22 cellular contexts compared by ENCODE assay signal in the genomic region with DNA sequence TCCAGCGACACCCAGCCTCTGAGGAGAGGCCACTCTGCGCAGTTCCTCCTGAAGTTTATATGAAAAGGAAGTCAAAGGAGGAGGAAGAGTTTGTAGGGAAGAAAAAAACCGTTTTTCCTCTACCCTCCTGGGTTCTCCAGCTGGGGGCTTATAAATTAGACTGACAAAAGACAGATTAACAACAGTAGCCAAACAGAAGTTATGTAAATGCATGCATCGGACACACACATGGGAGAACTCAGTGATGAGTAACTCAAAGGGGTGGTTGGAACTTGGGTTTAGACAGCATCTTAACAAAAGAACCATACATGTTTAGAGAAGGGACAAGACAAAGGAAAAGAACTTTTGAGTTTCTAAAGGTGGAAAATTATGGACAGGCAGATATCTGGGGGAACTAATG.
A peak's percentile ranks its signal among the peaks of the same experiment; 100 is the strongest.
DNase-seq lines count a peak whose midpoint lies in the region; ATAC-seq, FAIRE-seq and TF ChIP-seq lines count a peak whose summit lies in the region.
"Had no signal": no experiment of that assay in that cellular context is flagged by ENCODE, and none has a peak within 500 bp of the region (broad histone marks: within the 10 kb centered on the region; RNA-seq: fewer than 3 reads in every experiment).

No MANE protein-coding gene starts in this region.

- peaks cover 20% of the 10 kb centered on the region; the same call in 1 of the 2 replicates for H3K36me3 ChIP-seq in GM23338 (ENCODE audit: insufficient read depth)
- 0 out of 2 replicates have a peak, but pooled peaks cover 3% of the 10 kb centered on the region for H3K36me3 ChIP-seq in HUES48 (ENCODE audit: control insufficient read depth, insufficient read depth, low read length)
- peaks cover 0 to 29% (median 5%) of the 10 kb centered on the region in 4 experiments; a peak in 3 of 8 replicates for H3K36me3 ChIP-seq in H1 (ENCODE audit: control insufficient read depth in 2 of 4, insufficient read depth in 4 of 4, low read length in 3 of 4)
- H3K36me3 ChIP-seq in iPS-20b (ENCODE audit: insufficient read depth, low read depth, low read length) = peaks cover 11% of the 10 kb centered on the region; the same call in 1 of the 2 replicates
- H3K36me3 ChIP-seq in CD4-positive, alpha-beta memory T cell (ENCODE audit: insufficient read depth, low read length) = no peaks in the 10 kb centered on the region
- H3K36me3 ChIP-seq: BLaER1 had no signal

- TF ChIP-seq EP300 in H1 (IDR thresholded peaks at IDR 0.05; ENCODE audit: borderline replicate concordance in 1 of 2, low read depth in 2 of 2, low read length in 2 of 2) = no peak

- no peaks in the 10 kb centered on the region for H3F3A ChIP-seq in GM23338 (replicated peaks; ENCODE audit: low read depth)

- H3K9me3 ChIP-seq in HUES48 (ENCODE audit: control insufficient read depth, insufficient read depth, low read length) = peaks cover 54% of the 10 kb centered on the region
- H3K9me3 ChIP-seq in H1 (ENCODE audit: insufficient read depth in 2 of 2, low read depth in 1 of 2, low read length in 1 of 2) = peaks cover 47 to 54% of the 10 kb centered on the region in 2 experiments
- peaks cover 42% of the 10 kb centered on the region for H3K9me3 ChIP-seq in iPS-20b (ENCODE audit: insufficient read depth, low read depth, low read length)
- no peaks in the 10 kb centered on the region for H3K9me3 ChIP-seq in CD4-positive, alpha-beta memory T cell (ENCODE audit: control insufficient read depth in 1 of 2, low read length in 2 of 2)

- DNase-seq in GM23338 (ENCODE audit: low spot score) = peak; percentile 53
- no peak for DNase-seq in H1 (ENCODE audit: low read depth in 1 of 2, low spot score in 2 of 2)
- no peak for DNase-seq in DMS 273 (lab: John Stamatoyannopoulos, UW; ENCODE audit: unreplicated experiment)
- no peak for DNase-seq in dorsolateral prefrontal cortex
- DNase-seq in CD4-positive, alpha-beta memory T cell = no peak
- DNase-seq: CD4-positive, CD25-positive, alpha-beta regulatory T cell; CD8-positive, alpha-beta memory T cell; DMS53; DMS79 treated with DMSO at 0.1 percent for 48 hours; GF-D8; HCEC 1CT had no signal

- no peak for TF ChIP-seq RAD21 in H1 (IDR thresholded peaks at IDR 0.05 in 1 of 2, conservative IDR thresholded peaks at IDR 0.05 in 1 of 2; ENCODE audit: low read depth in 2 of 2, low read length in 2 of 2)

- no peak overlapping the region for H3K9ac ChIP-seq in HUES48 (ENCODE audit: low read depth, low read length)
- no peak overlapping the region for H3K9ac ChIP-seq in H1 (replicated peaks in 1 of 4; ENCODE audit: extremely low read depth in 1 of 4, low read depth in 3 of 4, low read length in 3 of 4)
- peak overlapping the region; percentile 3; the same call in 1 of the 2 replicates for H3K9ac ChIP-seq in iPS-20b (ENCODE audit: low read depth, low read length)
- H3K9ac ChIP-seq: BLaER1 had no signal

- H2BK20ac ChIP-seq in H1 (ENCODE audit: low read length) = no peak overlapping the region

- H3K4me2 ChIP-seq in GM23338 (no peak overlapping the region), H1 (ENCODE audit: insufficient read depth in 1 of 2, low read depth in 2 of 2, low read length in 2 of 2) (no peak overlapping the region)
- H3K4me2 ChIP-seq: BLaER1 had no signal

- H3K14ac ChIP-seq in H1 (ENCODE audit: insufficient read length) = no peak overlapping the region

- H2AFZ ChIP-seq in GM23338 (no peak overlapping the region), H1 (ENCODE audit: low read length) (no peak overlapping the region)

- H3K4me1 Mint-ChIP-seq in GM23338 = peaks cover 15% of the 10 kb centered on the region
- no peaks in the 10 kb centered on the region for H3K4me1 Mint-ChIP-seq in CD4-positive, alpha-beta memory T cell
- H3K4me1 Mint-ChIP-seq: B cell; CD4-positive, CD25-positive, alpha-beta regulatory T cell; CD8-positive, alpha-beta memory T cell had no signal

- POLR2A ChIA-PET in H1 (lab: Charles Lee; ENCODE audit: partially characterized antibody) = no interaction called here
- POLR2A ChIA-PET in CD4-positive, alpha-beta memory T cell (lab: Charles Lee; ENCODE audit: partially characterized antibody) = no interaction called here

- peaks cover 4% of the 10 kb centered on the region for H3K27me3 Mint-ChIP-seq in GM23338 (ENCODE audit: insufficient read depth, low read depth, poor library complexity)
- H3K27me3 Mint-ChIP-seq in CD4-positive, alpha-beta memory T cell = peaks cover 5 to 10% of the 10 kb centered on the region in 2 donors
- H3K27me3 Mint-ChIP-seq: B cell had no signal

- TF ChIP-seq CTCF in GM23338 (conservative IDR thresholded peaks at IDR 0.05; ENCODE audit: low read depth in 2 of 2) = no peak
- TF ChIP-seq CTCF in H1 (IDR thresholded peaks at IDR 0.05; ENCODE audit: control extremely low read depth in 1 of 3, insufficient read depth in 1 of 3, low read depth in 1 of 3, low read length in 3 of 3) = no peak
- no peak for TF ChIP-seq CTCF in dorsolateral prefrontal cortex (IDR thresholded peaks at IDR 0.05 in 54 of 56, conservative IDR thresholded peaks at IDR 0.05 in 2 of 56; ENCODE audit: low read depth in 1 of 56, partially characterized antibody in 56 of 56)

- H3K23me2 ChIP-seq in H1 (ENCODE audit: low read depth, low read length) = no peaks in the 10 kb centered on the region

- H4K20me1 ChIP-seq in GM23338 (replicated peaks; ENCODE audit: insufficient read depth) (no peaks in the 10 kb centered on the region), H1 (replicated peaks in 1 of 2; ENCODE audit: control insufficient read depth in 1 of 2, insufficient read depth in 2 of 2, low read length in 2 of 2) (no peaks in the 10 kb centered on the region)
- H4K20me1 ChIP-seq: BLaER1 had no signal

- no peaks in the 10 kb centered on the region for H3K79me1 ChIP-seq in H1 (ENCODE audit: low read depth, low read length)

- H2BK120ac ChIP-seq in H1 (replicated peaks; ENCODE audit: low read depth, low read length) = no peak overlapping the region

- no peak overlapping the region for H3K18ac ChIP-seq in H1 (ENCODE audit: extremely low read depth, low read length)

- no peak overlapping the region for H3K4me3 Mint-ChIP-seq in GM23338
- H3K4me3 Mint-ChIP-seq in CD4-positive, alpha-beta memory T cell = no peak overlapping the region
- H3K4me3 Mint-ChIP-seq: B cell; CD4-positive, CD25-positive, alpha-beta regulatory T cell; CD8-positive, alpha-beta memory T cell had no signal

- FAIRE-seq in H1 (lab: Jason Lieb, UNC) = no peak
- FAIRE-seq: A204.1, D721Med, GM12891, GM19239 had no signal

- H3K9me2 ChIP-seq in GM23338 (ENCODE audit: insufficient read depth) = peaks cover 8% of the 10 kb centered on the region

- H3K56ac ChIP-seq in H1 (replicated peaks; ENCODE audit: insufficient read length, low read depth, low read length) = no peak overlapping the region

- H3K79me2 ChIP-seq in GM23338 (replicated peaks; ENCODE audit: insufficient read depth) = no peaks in the 10 kb centered on the region
- no peaks in the 10 kb centered on the region for H3K79me2 ChIP-seq in H1 (ENCODE audit: control insufficient read depth in 1 of 2, insufficient read depth in 2 of 2, low read length in 2 of 2)

- H3K27ac Mint-ChIP-seq in GM23338 = no peak overlapping the region
- no peak overlapping the region for H3K27ac Mint-ChIP-seq in CD4-positive, alpha-beta memory T cell
- H3K27ac Mint-ChIP-seq: B cell; CD4-positive, CD25-positive, alpha-beta regulatory T cell; CD8-positive, alpha-beta memory T cell had no signal

- peaks cover 56% of the 10 kb centered on the region for H3K36me3 Mint-ChIP-seq in GM23338 (ENCODE audit: low read depth)
- H3K36me3 Mint-ChIP-seq in CD4-positive, alpha-beta memory T cell = peaks cover 0 to 4% of the 10 kb centered on the region in 2 donors
- H3K36me3 Mint-ChIP-seq: CD4-positive, CD25-positive, alpha-beta regulatory T cell had no signal

- no peak overlapping the region for H4K5ac ChIP-seq in H1 (ENCODE audit: insufficient read length, low read depth, low read length)

- CTCF ChIA-PET in H1 (lab: Charles Lee; ENCODE audit: partially characterized antibody) = interaction anchor here (1.3 kb wide), 1 partner anchor 31 kb away, joined by 5 read pairs; no protein-coding TSS in a partner anchor
- CTCF ChIA-PET in CD4-positive, alpha-beta memory T cell (lab: Charles Lee; ENCODE audit: partially characterized antibody) = no interaction called here

- H2AK5ac ChIP-seq in H1 (ENCODE audit: low read depth, low read length) = no peak overlapping the region

- ATAC-seq in GM23338 (peak; percentile 67), GM19397 (IDR thresholded peaks at IDR 0.05; ENCODE audit: unreplicated experiment) (no peak)

- H3K4me1 ChIP-seq in GM23338 (ENCODE audit: insufficient read depth) = peaks cover 5% of the 10 kb centered on the region
- H3K4me1 ChIP-seq in HUES48 (ENCODE audit: control insufficient read depth, insufficient read depth, low read length) = no peaks in the 10 kb centered on the region; the same call in 1 of the 2 replicates
- H3K4me1 ChIP-seq in H1 (replicated peaks in 1 of 4; ENCODE audit: control insufficient read depth in 3 of 4, insufficient read depth in 4 of 4, low read length in 3 of 4) = no peaks in the 10 kb centered on the region
- peaks cover 3% of the 10 kb centered on the region; the same call in 1 of the 2 replicates for H3K4me1 ChIP-seq in iPS-20b (ENCODE audit: insufficient read depth, low read length)
- H3K4me1 ChIP-seq in CD4-positive, alpha-beta memory T cell (ENCODE audit: insufficient read depth, low read length) = no peaks in the 10 kb centered on the region
- H3K4me1 ChIP-seq: BLaER1 had no signal

- H4K8ac ChIP-seq in H1 (ENCODE audit: extremely low read depth, insufficient read depth, low read length) = no peak overlapping the region

- H3K27ac ChIP-seq in GM23338 (ENCODE audit: low read depth) (peak overlapping the region; percentile 37), HUES48 (ENCODE audit: low read depth, low read length) (peak overlapping the region; percentile 80), H1 (ENCODE audit: low read depth, low read length) (no peak overlapping the region), iPS-20b (ENCODE audit: low read length) (no peak overlapping the region), dorsolateral prefrontal cortex (no peak overlapping the region)
- no peak overlapping the region for H3K27ac ChIP-seq in CD4-positive, alpha-beta memory T cell (ENCODE audit: low read depth, low read length)
- H3K27ac ChIP-seq: 22Rv1, BLaER1, C4-2B had no signal

- no peak overlapping the region for H3K23ac ChIP-seq in H1 (ENCODE audit: insufficient read length)

- H3K27me3 ChIP-seq in GM23338 (ENCODE audit: insufficient read depth) (no peaks in the 10 kb centered on the region), HUES48 (ENCODE audit: control insufficient read depth, insufficient read depth, low read length) (no peaks in the 10 kb centered on the region), H1 (replicated peaks in 1 of 4; ENCODE audit: control insufficient read depth in 3 of 4, extremely low read depth in 1 of 4, insufficient read depth in 3 of 4, low read length in 3 of 4) (no peaks in the 10 kb centered on the region; a peak in 1 of 7 replicates), iPS-20b (ENCODE audit: insufficient read depth, low read length) (no peaks in the 10 kb centered on the region), dorsolateral prefrontal cortex (peaks cover 0 to 4% (median 0%) of the 10 kb centered on the region in 45 donors)
- H3K27me3 ChIP-seq in CD4-positive, alpha-beta memory T cell (ENCODE audit: insufficient read depth, low read length) = no peaks in the 10 kb centered on the region
- H3K27me3 ChIP-seq: BLaER1 had no signal

- H3K4me3 ChIP-seq in GM23338 (no peak overlapping the region), HUES48 (ENCODE audit: low read depth, low read length) (no peak overlapping the region; the same call in 1 of the 2 replicates), H1 (ENCODE audit: extremely low read depth in 1 of 4, insufficient read depth in 2 of 4, low read depth in 3 of 4, low read length in 4 of 4) (peak overlapping the region in 1 of 4 experiments; percentile 23; a peak in 1 of 8 replicates), iPS-20b (ENCODE audit: low read length) (peak overlapping the region; percentile 22; the same call in 1 of the 2 replicates), dorsolateral prefrontal cortex (no peak overlapping the region)
- H3K4me3 ChIP-seq in CD4-positive, alpha-beta memory T cell (ENCODE audit: low read length in 2 of 2) = no peak overlapping the region
- H3K4me3 ChIP-seq: BLaER1 had no signal

- no peak overlapping the region for H2BK12ac ChIP-seq in H1 (ENCODE audit: low read depth, low read length)

- no peak overlapping the region for H4K91ac ChIP-seq in H1 (replicated peaks; ENCODE audit: insufficient read length, low read length)

- intact Hi-C loops in dorsolateral prefrontal cortex (cut with DNase I) = no loop called here
- intact Hi-C loops in CD4-positive, alpha-beta memory T cell (cut with micrococcal nuclease) = no loop called here

- H2BK15ac ChIP-seq in H1 (ENCODE audit: low read length) = no peak overlapping the region

- H3K4ac ChIP-seq in H1 (replicated peaks; ENCODE audit: insufficient read length, low read depth, low read length) = no peak overlapping the region

- peak overlapping the region; percentile 27; the same call in 1 of the 2 replicates for H2BK5ac ChIP-seq in H1 (ENCODE audit: low read depth, low read length)

- WGBS in H1 (ENCODE audit: extremely low coverage in 1 of 2, insufficient coverage in 1 of 2, insufficient read length in 1 of 2, insufficient replicate concordance in 2 of 2, low coverage in 1 of 2, low lambda C conversion rate in 2 of 2, missing lambda C conversion rate in 1 of 2), 2 experiments = 65% methylated on average over 4 of the region's 4 CpGs; no CpG with 5 or more reads in 1 of the 2 experiments

- H3K9me3 Mint-ChIP-seq in GM23338 = peaks cover 60% of the 10 kb centered on the region
- peaks cover 0 to 19% (median 11%) of the 10 kb centered on the region in 8 donors for H3K9me3 Mint-ChIP-seq in CD4-positive, alpha-beta memory T cell

- TF ChIP-seq POLR2A in H1 (IDR thresholded peaks at IDR 0.05; ENCODE audit: control extremely low read depth in 1 of 2, low read depth in 2 of 2, low read length in 2 of 2) = no peak

Comparison
In these comparisons a context has a peak if more than half of its experiments do, and no peak if none do; other contexts are left out.
1. H3K27ac ChIP-seq: peak in GM23338 (single experiment) and HUES48 (single experiment); none in H1 (single experiment), iPS-20b (single experiment), dorsolateral prefrontal cortex (0 of 59) and CD4-positive, alpha-beta memory T cell (single experiment).